In genomic region chr20:58568441-58568931, GRCh38 we compare ENCODE assay signal across 1 cellular context.
TF ChIP-seq lines count a peak whose summit lies in the region.

No MANE protein-coding gene starts in this region.

TF ChIP-seq in WTC11, 78 proteins besides CTCF, POLR2A, EP300 and RAD21:
- no peak for TF ChIP-seq ZNF532 (CRISPR knock-in tag; IDR thresholded peaks at IDR 0.05; ENCODE audit: borderline replicate concordance)
- no peak for TF ChIP-seq SP1 (CRISPR knock-in tag; conservative IDR thresholded peaks at IDR 0.05)
- TF ChIP-seq GRHL2 (CRISPR knock-in tag; IDR thresholded peaks at IDR 0.05; ENCODE audit: insufficient replicate concordance, severe bottlenecking): no peak
- TF ChIP-seq MYBL2 (CRISPR knock-in tag; IDR thresholded peaks at IDR 0.05): no peak
- TF ChIP-seq RORB (CRISPR knock-in tag; IDR thresholded peaks at IDR 0.05): no peak
- no peak for TF ChIP-seq IRF2 (CRISPR knock-in tag; IDR thresholded peaks at IDR 0.05; ENCODE audit: borderline replicate concordance, low read depth)
TF ChIP-seq in WTC11: peak in this region for 0.
